Comparison of ENCODE assay signal across 1 cellular context in the genomic region with DNA sequence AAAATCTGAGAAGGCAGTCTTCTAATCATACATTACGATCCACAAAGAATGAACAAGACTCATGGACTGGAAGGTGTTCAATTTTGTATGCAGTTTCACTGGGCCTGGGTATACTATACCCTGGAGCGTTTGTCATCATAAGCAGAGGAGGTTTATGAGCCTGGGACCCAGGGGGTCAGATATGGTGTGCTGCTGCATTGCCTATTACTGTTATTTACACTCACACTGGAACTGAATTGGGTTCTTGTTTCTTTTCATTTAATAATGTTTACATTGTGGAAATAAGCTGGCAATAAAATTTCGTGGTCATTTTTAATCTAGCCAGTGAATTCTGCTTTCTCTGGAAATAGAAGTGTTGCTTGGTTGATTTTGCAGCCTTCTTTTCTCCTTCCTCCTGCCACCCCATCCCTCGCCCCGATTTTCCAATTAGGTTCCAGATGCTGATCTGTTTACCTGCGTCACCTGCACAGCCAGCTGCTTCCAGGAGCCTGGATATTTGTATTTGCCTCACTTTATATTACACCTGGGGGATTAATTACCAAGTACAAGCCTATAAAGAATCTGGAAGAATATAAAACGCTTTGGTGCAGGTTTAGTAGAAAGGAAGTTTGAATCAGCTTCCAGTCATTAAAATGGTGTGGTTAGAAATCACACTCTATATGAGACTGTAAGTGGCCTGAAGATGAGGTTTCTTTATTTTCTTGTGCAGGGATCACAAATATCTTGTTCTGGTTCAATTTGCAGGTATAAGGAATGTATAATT.
A peak's percentile ranks its signal among the peaks of the same experiment; 100 is the strongest.
TF ChIP-seq lines count a peak whose summit lies in the region.

No MANE protein-coding gene starts in this region.

TF ChIP-seq in HEK293, 187 proteins besides CTCF, POLR2A, EP300 and RAD21 (continued from another document and continues in another):
- TF ChIP-seq, protein P1, sequence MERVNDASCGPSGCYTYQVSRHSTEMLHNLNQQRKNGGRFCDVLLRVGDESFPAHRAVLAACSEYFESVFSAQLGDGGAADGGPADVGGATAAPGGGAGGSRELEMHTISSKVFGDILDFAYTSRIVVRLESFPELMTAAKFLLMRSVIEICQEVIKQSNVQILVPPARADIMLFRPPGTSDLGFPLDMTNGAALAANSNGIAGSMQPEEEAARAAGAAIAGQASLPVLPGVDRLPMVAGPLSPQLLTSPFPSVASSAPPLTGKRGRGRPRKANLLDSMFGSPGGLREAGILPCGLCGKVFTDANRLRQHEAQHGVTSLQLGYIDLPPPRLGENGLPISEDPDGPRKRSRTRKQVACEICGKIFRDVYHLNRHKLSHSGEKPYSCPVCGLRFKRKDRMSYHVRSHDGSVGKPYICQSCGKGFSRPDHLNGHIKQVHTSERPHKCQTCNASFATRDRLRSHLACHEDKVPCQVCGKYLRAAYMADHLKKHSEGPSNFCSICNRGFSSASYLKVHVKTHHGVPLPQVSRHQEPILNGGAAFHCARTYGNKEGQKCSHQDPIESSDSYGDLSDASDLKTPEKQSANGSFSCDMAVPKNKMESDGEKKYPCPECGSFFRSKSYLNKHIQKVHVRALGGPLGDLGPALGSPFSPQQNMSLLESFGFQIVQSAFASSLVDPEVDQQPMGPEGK (tag by site-specific recombination; IDR thresholded peaks at IDR 0.05): no peak
- TF ChIP-seq ZBTB1 (tag by site-specific recombination; IDR thresholded peaks at IDR 0.05) (no peak), KLF17 (tag by site-specific recombination; IDR thresholded peaks at IDR 0.05) (no peak), ZNF585B (tag by site-specific recombination; IDR thresholded peaks at IDR 0.05) (no peak), SCRT2 (tag by site-specific recombination; IDR thresholded peaks at IDR 0.05) (no peak), ZSCAN23 (tag by site-specific recombination; IDR thresholded peaks at IDR 0.05) (no peak), ZNF433 (tag by site-specific recombination; IDR thresholded peaks at IDR 0.05; ENCODE audit: low read depth) (no peak), ZNF121 (tag by site-specific recombination; IDR thresholded peaks at IDR 0.05) (no peak), ZNF518A (tag by site-specific recombination; conservative IDR thresholded peaks at IDR 0.05; ENCODE audit: low read depth) (no peak), ZNF670 (tag by site-specific recombination; IDR thresholded peaks at IDR 0.05; ENCODE audit: low read depth) (no peak), ZNF510 (tag by site-specific recombination; IDR thresholded peaks at IDR 0.05; ENCODE audit: insufficient replicate concordance) (no peak), YY2 (tag by site-specific recombination; IDR thresholded peaks at IDR 0.05) (no peak), IKZF3 (tag by site-specific recombination; IDR thresholded peaks at IDR 0.05) (peak; percentile 69), ZNF138 (tag by site-specific recombination; IDR thresholded peaks at IDR 0.05; ENCODE audit: borderline replicate concordance) (no peak), YY1 (tag by site-specific recombination; IDR thresholded peaks at IDR 0.05) (no peak), ZBTB44 (tag by site-specific recombination; IDR thresholded peaks at IDR 0.05) (peak; percentile 76; the same call in 1 of the 2 replicates), ZNF404 (tag by site-specific recombination; IDR thresholded peaks at IDR 0.05) (no peak), ZNF248 (tag by site-specific recombination; IDR thresholded peaks at IDR 0.05) (no peak), ZNF174 (tag by site-specific recombination; IDR thresholded peaks at IDR 0.05) (no peak), ZNF311 (tag by site-specific recombination; IDR thresholded peaks at IDR 0.05; ENCODE audit: borderline replicate concordance) (no peak), MYNN (tag by site-specific recombination; IDR thresholded peaks at IDR 0.05; ENCODE audit: borderline replicate concordance) (no peak), ZNF521 (tag by site-specific recombination; IDR thresholded peaks at IDR 0.05) (no peak), ZNF776 (tag by site-specific recombination; IDR thresholded peaks at IDR 0.05; ENCODE audit: borderline replicate concordance) (no peak), BCL11A (tag by site-specific recombination; IDR thresholded peaks at IDR 0.05; ENCODE audit: low read depth) (no peak), ZNF18 (tag by site-specific recombination; IDR thresholded peaks at IDR 0.05) (peak; percentile 96), ZNF560 (tag by site-specific recombination; IDR thresholded peaks at IDR 0.05; ENCODE audit: borderline replicate concordance) (no peak), ZNF26 (tag by site-specific recombination; IDR thresholded peaks at IDR 0.05) (no peak)
- TF ChIP-seq, protein P2, sequence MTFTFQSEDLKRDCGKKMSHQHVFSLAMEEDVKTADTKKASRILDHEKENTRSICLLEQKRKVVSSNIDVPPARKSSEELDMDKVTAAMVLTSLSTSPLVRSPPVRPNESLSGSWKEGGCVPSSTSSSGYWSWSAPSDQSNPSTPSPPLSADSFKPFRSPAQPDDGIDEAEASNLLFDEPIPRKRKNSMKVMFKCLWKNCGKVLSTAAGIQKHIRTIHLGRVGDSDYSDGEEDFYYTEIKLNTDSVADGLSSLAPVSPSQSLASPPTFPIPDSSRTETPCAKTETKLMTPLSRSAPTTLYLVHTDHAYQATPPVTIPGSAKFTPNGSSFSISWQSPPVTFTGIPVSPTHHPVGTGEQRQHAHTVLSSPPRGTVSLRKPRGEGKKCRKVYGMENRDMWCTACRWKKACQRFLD (tag by site-specific recombination; IDR thresholded peaks at IDR 0.05): no peak
- TF ChIP-seq, protein P3, sequence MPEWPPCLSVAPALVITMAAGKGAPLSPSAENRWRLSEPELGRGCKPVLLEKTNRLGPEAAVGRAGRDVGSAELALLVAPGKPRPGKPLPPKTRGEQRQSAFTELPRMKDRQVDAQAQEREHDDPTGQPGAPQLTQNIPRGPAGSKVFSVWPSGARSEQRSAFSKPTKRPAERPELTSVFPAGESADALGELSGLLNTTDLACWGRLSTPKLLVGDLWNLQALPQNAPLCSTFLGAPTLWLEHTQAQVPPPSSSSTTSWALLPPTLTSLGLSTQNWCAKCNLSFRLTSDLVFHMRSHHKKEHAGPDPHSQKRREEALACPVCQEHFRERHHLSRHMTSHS (tag by site-specific recombination; IDR thresholded peaks at IDR 0.05): 0 out of 2 replicates have a peak, but pooled peaks have one; percentile 43
- TF ChIP-seq, protein P4, sequence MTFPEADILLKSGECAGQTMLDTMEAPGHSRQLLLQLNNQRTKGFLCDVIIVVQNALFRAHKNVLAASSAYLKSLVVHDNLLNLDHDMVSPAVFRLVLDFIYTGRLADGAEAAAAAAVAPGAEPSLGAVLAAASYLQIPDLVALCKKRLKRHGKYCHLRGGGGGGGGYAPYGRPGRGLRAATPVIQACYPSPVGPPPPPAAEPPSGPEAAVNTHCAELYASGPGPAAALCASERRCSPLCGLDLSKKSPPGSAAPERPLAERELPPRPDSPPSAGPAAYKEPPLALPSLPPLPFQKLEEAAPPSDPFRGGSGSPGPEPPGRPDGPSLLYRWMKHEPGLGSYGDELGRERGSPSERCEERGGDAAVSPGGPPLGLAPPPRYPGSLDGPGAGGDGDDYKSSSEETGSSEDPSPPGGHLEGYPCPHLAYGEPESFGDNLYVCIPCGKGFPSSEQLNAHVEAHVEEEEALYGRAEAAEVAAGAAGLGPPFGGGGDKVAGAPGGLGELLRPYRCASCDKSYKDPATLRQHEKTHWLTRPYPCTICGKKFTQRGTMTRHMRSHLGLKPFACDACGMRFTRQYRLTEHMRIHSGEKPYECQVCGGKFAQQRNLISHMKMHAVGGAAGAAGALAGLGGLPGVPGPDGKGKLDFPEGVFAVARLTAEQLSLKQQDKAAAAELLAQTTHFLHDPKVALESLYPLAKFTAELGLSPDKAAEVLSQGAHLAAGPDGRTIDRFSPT (tag by site-specific recombination; IDR thresholded peaks at IDR 0.05): 0 out of 2 replicates have a peak, but pooled peaks have one; percentile 10
- TF ChIP-seq, protein P5, sequence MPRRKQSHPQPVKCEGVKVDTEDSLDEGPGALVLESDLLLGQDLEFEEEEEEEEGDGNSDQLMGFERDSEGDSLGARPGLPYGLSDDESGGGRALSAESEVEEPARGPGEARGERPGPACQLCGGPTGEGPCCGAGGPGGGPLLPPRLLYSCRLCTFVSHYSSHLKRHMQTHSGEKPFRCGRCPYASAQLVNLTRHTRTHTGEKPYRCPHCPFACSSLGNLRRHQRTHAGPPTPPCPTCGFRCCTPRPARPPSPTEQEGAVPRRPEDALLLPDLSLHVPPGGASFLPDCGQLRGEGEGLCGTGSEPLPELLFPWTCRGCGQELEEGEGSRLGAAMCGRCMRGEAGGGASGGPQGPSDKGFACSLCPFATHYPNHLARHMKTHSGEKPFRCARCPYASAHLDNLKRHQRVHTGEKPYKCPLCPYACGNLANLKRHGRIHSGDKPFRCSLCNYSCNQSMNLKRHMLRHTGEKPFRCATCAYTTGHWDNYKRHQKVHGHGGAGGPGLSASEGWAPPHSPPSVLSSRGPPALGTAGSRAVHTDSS (tag by site-specific recombination; IDR thresholded peaks at IDR 0.05): no peak
- TF ChIP-seq, protein P6, sequence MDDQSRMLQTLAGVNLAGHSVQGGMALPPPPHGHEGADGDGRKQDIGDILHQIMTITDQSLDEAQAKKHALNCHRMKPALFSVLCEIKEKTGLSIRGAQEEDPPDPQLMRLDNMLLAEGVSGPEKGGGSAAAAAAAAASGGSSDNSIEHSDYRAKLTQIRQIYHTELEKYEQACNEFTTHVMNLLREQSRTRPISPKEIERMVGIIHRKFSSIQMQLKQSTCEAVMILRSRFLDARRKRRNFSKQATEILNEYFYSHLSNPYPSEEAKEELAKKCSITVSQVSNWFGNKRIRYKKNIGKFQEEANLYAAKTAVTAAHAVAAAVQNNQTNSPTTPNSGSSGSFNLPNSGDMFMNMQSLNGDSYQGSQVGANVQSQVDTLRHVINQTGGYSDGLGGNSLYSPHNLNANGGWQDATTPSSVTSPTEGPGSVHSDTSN (CRISPR knock-in tag; IDR thresholded peaks at IDR 0.05): no peak
